7 cellular contexts compared by ENCODE assay signal in the genomic region with DNA sequence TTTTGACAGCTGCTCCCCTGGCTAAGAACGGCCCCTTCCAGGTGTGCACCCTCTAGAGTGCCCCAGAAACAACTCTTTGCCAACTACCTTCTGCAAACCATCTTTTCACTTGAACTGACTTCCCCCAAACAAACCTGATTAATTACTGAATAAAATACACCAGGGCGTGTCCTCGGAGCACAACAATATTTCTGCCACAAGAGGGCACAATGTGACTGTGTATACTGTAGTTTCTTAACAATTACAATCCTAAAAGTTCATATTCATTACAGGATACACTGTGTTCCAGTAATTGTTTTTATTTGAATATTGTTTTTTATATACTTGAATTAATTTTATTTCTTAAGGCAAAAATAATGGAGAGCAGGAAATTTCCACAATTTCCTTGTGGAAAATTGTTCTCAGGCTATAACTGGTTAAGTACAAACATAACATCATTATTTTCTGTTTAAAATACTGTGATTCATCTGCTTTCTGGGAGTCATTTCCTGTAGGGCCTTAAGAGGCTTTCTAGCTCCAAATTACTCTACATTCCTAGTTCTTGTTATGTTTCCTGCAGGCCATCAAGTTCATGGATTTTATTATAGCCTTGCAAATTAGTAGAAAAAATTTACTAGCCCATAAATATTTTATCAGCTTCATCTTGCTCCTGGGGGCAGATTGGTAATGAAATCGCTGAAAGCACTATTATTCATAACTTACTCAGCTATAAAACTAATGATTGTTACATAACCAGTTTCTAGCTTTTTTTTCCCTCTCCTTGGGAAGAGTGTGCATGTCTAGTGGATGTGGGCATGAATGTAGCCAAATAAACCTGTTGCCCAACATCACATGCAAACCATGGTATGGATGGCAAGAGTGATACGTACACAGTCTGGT. TPM values are rescaled to one million over a fixed set of nuclear protein-coding genes. Genes with fewer than 3 reads are reported as not detected.
DNase-seq lines count a peak whose midpoint lies in the region; ATAC-seq and TF ChIP-seq lines count a peak whose summit lies in the region.

No MANE protein-coding gene starts in this region.

- TF ChIP-seq CTCF in GM10248 (IDR thresholded peaks at IDR 0.05; ENCODE audit: control extremely low read depth, extremely low read depth, low read depth, missing control alignments) (peak; percentile 75), LNCAP (IDR thresholded peaks at IDR 0.05) (peak; percentile 86)

- CTCF ChIA-PET in GM10248 (lab: Yijun Ruan, JAX) = interaction anchor here (0.5 to 7.3 kb wide), 42 partner anchors 9 to 1168 kb away, joined by 3 to 37 read pairs (median 3); a partner anchor contains a TSS
- CTCF ChIA-PET in activated naive CD4-positive, alpha-beta T cell treated with anti-CD3 and anti-CD28 coated beads for 36 hours (lab: Charles Lee) = interaction anchor here (0.6 to 4.6 kb wide), 19 partner anchors 10 to 743 kb away, joined by 3 to 31 read pairs (median 3); no protein-coding TSS in a partner anchor

- H3K9me3 Mint-ChIP-seq in activated naive CD4-positive, alpha-beta T cell treated with anti-CD3 and anti-CD28 coated beads for 36 hours = no peaks in the 10 kb centered on the region

- DNase-seq in GM10248 (ENCODE audit: extremely low spot score) (peak; percentile 62), SHP77 treated with DMSO at 0.1 percent for 48 hours (lab: John Stamatoyannopoulos, UW) (peak; percentile 26), glomerular endothelial cell (ENCODE audit: extremely low read depth, low read depth, low spot score) (peak; percentile 92), renal cortical epithelial cell (ENCODE audit: low read depth) (peak; percentile 97)
- DNase-seq in activated naive CD4-positive, alpha-beta T cell treated with anti-CD3 and anti-CD28 coated beads for 36 hours = peak; percentile 75

- ATAC-seq in GM18511 (IDR thresholded peaks at IDR 0.05; ENCODE audit: unreplicated experiment) = no peak

- H3K4me1 Mint-ChIP-seq in activated naive CD4-positive, alpha-beta T cell treated with anti-CD3 and anti-CD28 coated beads for 36 hours (ENCODE audit: low read depth) = no peaks in the 10 kb centered on the region

- no peak overlapping the region for H3K4me3 Mint-ChIP-seq in activated naive CD4-positive, alpha-beta T cell treated with anti-CD3 and anti-CD28 coated beads for 36 hours

- POLR2A ChIA-PET in GM10248 (lab: Yijun Ruan, JAX) = no interaction called here

- H3K27ac Mint-ChIP-seq in activated naive CD4-positive, alpha-beta T cell treated with anti-CD3 and anti-CD28 coated beads for 36 hours = no peak overlapping the region

- intact Hi-C loops in activated naive CD4-positive, alpha-beta T cell treated with anti-CD3 and anti-CD28 coated beads for 36 hours (cut with micrococcal nuclease) = loop anchor here (1.0 to 5.0 kb wide), 8 partner anchors 139 to 731 kb away; a partner anchor contains a TSS

- H3K36me3 Mint-ChIP-seq in activated naive CD4-positive, alpha-beta T cell treated with anti-CD3 and anti-CD28 coated beads for 36 hours (ENCODE audit: low read depth) = no peaks in the 10 kb centered on the region

- no peaks in the 10 kb centered on the region for H3K27me3 Mint-ChIP-seq in activated naive CD4-positive, alpha-beta T cell treated with anti-CD3 and anti-CD28 coated beads for 36 hours (ENCODE audit: low read depth)

RNA-seq across cellular contexts. Expression of a gene that starts 51.9 kb away (rescaled TPM):
- total RNA-seq in activated naive CD4-positive, alpha-beta T cell treated with anti-CD3 and anti-CD28 coated beads for 36 hours = not detected
- total RNA-seq in glomerular endothelial cell = not detected in 2 replicates
- not detected in 2 replicates for total RNA-seq in renal cortical epithelial cell

Comparison
In these comparisons a context has a peak if more than half of its experiments do, and no peak if none do; other contexts are left out.
1. DNase-seq: peak in every context shown above with its lines; median percentile 97 in renal cortical epithelial cell; 92 in glomerular endothelial cell; 75 in activated naive CD4-positive, alpha-beta T cell treated with anti-CD3 and anti-CD28 coated beads for 36 hours; 62 in GM10248; 26 in SHP77 treated with DMSO at 0.1 percent for 48 hours.